21 cellular contexts compared by ENCODE assay signal in the genomic region with DNA sequence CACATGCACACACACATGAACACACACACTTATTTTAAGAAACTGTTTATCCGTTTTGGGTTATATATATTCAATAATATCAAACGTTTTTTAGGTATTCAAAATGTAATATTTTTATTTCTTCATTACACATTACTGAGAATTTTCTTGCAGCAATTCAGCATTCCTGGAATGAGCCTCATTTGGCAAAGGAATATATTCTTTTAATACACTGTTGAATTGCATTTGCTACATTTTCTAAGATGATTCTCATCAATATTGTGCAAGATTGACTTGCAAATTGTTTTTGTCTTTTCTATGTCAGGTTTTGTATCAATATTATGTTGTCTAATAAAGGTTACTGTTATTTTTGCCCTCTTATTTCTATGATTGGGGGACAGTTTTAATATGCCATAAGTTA.
DNase-seq lines count a peak whose midpoint lies in the region; ATAC-seq and TF ChIP-seq lines count a peak whose summit lies in the region.
"Had no signal": no experiment of that assay in that cellular context is flagged by ENCODE, and none has a peak within 500 bp of the region (broad histone marks: within the 10 kb centered on the region; RNA-seq: fewer than 3 reads in every experiment).

No MANE protein-coding gene starts in this region.

- no peak overlapping the region for H4K91ac ChIP-seq in trophoblast cell (ENCODE audit: low read depth, low read length)

- H3K27me3 ChIP-seq in adipocyte (replicated peaks; ENCODE audit: control insufficient read depth, insufficient read depth, low read length) (no peaks in the 10 kb centered on the region), trophoblast cell (ENCODE audit: insufficient read depth, low read length) (no peaks in the 10 kb centered on the region)

- no peak overlapping the region for H3K27ac ChIP-seq in trophoblast cell (ENCODE audit: low read depth, low read length)
- H3K27ac ChIP-seq: A549 had no signal

- H3K27me3 Mint-ChIP-seq in endothelial cell (ENCODE audit: unreplicated experiment) = peaks cover 5% of the 10 kb centered on the region
- H3K27me3 Mint-ChIP-seq: CD4-positive, alpha-beta memory T cell had no signal

- no peak overlapping the region for H3K18ac ChIP-seq in trophoblast cell (ENCODE audit: low read length)

- no peak overlapping the region for H4K12ac ChIP-seq in trophoblast cell (ENCODE audit: low read depth, low read length)

- H3K4me1 ChIP-seq in adipocyte (ENCODE audit: control insufficient read depth, insufficient read depth, low read length) (peaks cover 16% of the 10 kb centered on the region), trophoblast cell (ENCODE audit: control insufficient read depth in 1 of 2, insufficient read depth in 2 of 2, low read length in 2 of 2) (no peaks in the 10 kb centered on the region)
- H3K4me1 ChIP-seq: A549, Caco-2, HAP-1 had no signal

- H2BK5ac ChIP-seq in trophoblast cell (ENCODE audit: low read depth, low read length, poor library complexity) = no peak overlapping the region

- H3K9me3 ChIP-seq in adipocyte (ENCODE audit: control insufficient read depth, low read length) (peaks cover 4% of the 10 kb centered on the region), trophoblast cell (ENCODE audit: insufficient read depth, low read depth, low read length) (no peaks in the 10 kb centered on the region)
- H3K9me3 ChIP-seq: HAP-1 had no signal

- no peak for TF ChIP-seq CTCF in endothelial cell (IDR thresholded peaks at IDR 0.05; ENCODE audit: unreplicated experiment)

- H3K36me3 Mint-ChIP-seq in endothelial cell (ENCODE audit: low read depth, unreplicated experiment) = peaks cover 15% of the 10 kb centered on the region

- no peaks in the 10 kb centered on the region for H3K79me1 ChIP-seq in trophoblast cell (ENCODE audit: low read length)

- H3K36me3 ChIP-seq in adipocyte (ENCODE audit: control insufficient read depth, insufficient read depth, low read length, severe bottlenecking) (no peaks in the 10 kb centered on the region), trophoblast cell (ENCODE audit: control insufficient read depth in 1 of 2, insufficient read depth in 2 of 2, low read length in 2 of 2) (no peaks in the 10 kb centered on the region)
- H3K36me3 ChIP-seq: HAP-1 had no signal

- ATAC-seq in GM21526 (IDR thresholded peaks at IDR 0.05; ENCODE audit: low FRiP score, unreplicated experiment) = no peak
- ATAC-seq: A549, GM12878 had no signal

- no peak overlapping the region for H2AFZ ChIP-seq in trophoblast cell (ENCODE audit: insufficient read depth, low read length, poor library complexity)

- no peak overlapping the region for H3K23ac ChIP-seq in trophoblast cell (ENCODE audit: low read length)

- no peak overlapping the region for H3K4ac ChIP-seq in trophoblast cell (ENCODE audit: low read depth, low read length)

- H3K9me3 Mint-ChIP-seq in endothelial cell (ENCODE audit: unreplicated experiment) = no peaks in the 10 kb centered on the region

- no peak overlapping the region for H3K14ac ChIP-seq in trophoblast cell (ENCODE audit: low read length)

- H3K4me2 ChIP-seq in trophoblast cell (ENCODE audit: low read length) = no peak overlapping the region
- H3K4me2 ChIP-seq: A549 had no signal

- no peak overlapping the region for H2AK5ac ChIP-seq in trophoblast cell (ENCODE audit: low read length)

- H3K4me3 Mint-ChIP-seq in endothelial cell (ENCODE audit: unreplicated experiment) = no peak overlapping the region
- H3K4me3 Mint-ChIP-seq: CD4-positive, alpha-beta memory T cell; HFFc6 had no signal

- no peak overlapping the region for H2BK12ac ChIP-seq in trophoblast cell (ENCODE audit: low read length)

- no peaks in the 10 kb centered on the region for H3K79me2 ChIP-seq in trophoblast cell (ENCODE audit: control insufficient read depth, insufficient read depth, low read length, poor library complexity)

- DNase-seq in AG08396 (ENCODE audit: low spot score) = peak; percentile 19
- peak; percentile 32 for DNase-seq in AG20443 (ENCODE audit: low spot score)
- peak; percentile 50 for DNase-seq in adipocyte (ENCODE audit: low read depth)
- DNase-seq in fibroblast of peridontal ligament (ENCODE audit: extremely low read depth) = peak; percentile 10
- no peak for DNase-seq in endothelial cell (ENCODE audit: low spot score)
- no peak for DNase-seq in NCI-H2171 treated with DMSO at 0.1 percent for 48 hours (lab: John Stamatoyannopoulos, UW)
- no peak for DNase-seq in trophoblast cell
- DNase-seq: 8988T; ACHN; AML-193; C1 segment of cervical spinal cord; Caco-2; CD4-positive, alpha-beta memory T cell; DMS153; DND-41; GOT3; HFFc6 had no signal

- H3K27ac Mint-ChIP-seq in endothelial cell (ENCODE audit: unreplicated experiment) = no peak overlapping the region
- H3K27ac Mint-ChIP-seq: CD4-positive, alpha-beta memory T cell; HFFc6 had no signal

- H4K8ac ChIP-seq in trophoblast cell (ENCODE audit: low read depth, low read length) = no peak overlapping the region

- no peak overlapping the region for H2BK120ac ChIP-seq in trophoblast cell (ENCODE audit: insufficient read depth, low read length, poor library complexity)

- no CpG with 5 or more reads among the region's 2 CpGs for WGBS in trophoblast cell (ENCODE audit: extremely low coverage, insufficient coverage, insufficient read length)

- no peak overlapping the region for H3K9ac ChIP-seq in adipocyte (ENCODE audit: low read length)
- no peak overlapping the region for H3K9ac ChIP-seq in trophoblast cell (ENCODE audit: low read length)

- H3K4me1 Mint-ChIP-seq in endothelial cell (ENCODE audit: unreplicated experiment) = no peaks in the 10 kb centered on the region
- H3K4me1 Mint-ChIP-seq: CD4-positive, alpha-beta memory T cell had no signal

- H3K4me3 ChIP-seq in adipocyte (ENCODE audit: low read length) (peak overlapping the region; percentile 56), trophoblast cell (ENCODE audit: low read depth, low read length) (no peak overlapping the region)
- H3K4me3 ChIP-seq: A549, GM12878, HAP-1 had no signal

Comparison
In these comparisons a context has a peak if more than half of its experiments do, and no peak if none do; other contexts are left out.
1. DNase-seq: peak in AG08396 (single experiment), AG20443 (single experiment), adipocyte (single experiment) and fibroblast of peridontal ligament (single experiment); none in endothelial cell (single experiment), NCI-H2171 treated with DMSO at 0.1 percent for 48 hours (single experiment) and trophoblast cell (0 of 2).